ENCODE assay signal across 17 cellular contexts in genomic region chr1:12548279-12549105, GRCh38.
DNase-seq lines count a peak whose midpoint lies in the region; ATAC-seq and TF ChIP-seq lines count a peak whose summit lies in the region.
"Had no signal": no experiment of that assay in that cellular context is flagged by ENCODE, and none has a peak within 500 bp of the region (broad histone marks: within the 10 kb centered on the region; RNA-seq: fewer than 3 reads in every experiment).

No MANE protein-coding gene starts in this region.

- H3K36me3 ChIP-seq in ascending aorta = no peaks in the 10 kb centered on the region
- no peaks in the 10 kb centered on the region for H3K36me3 ChIP-seq in suprapubic skin

- no peak for TF ChIP-seq EP300 in suprapubic skin (IDR thresholded peaks at IDR 0.05)

- H3K27me3 ChIP-seq in ascending aorta = no peaks in the 10 kb centered on the region
- no peaks in the 10 kb centered on the region for H3K27me3 ChIP-seq in suprapubic skin

- no peaks in the 10 kb centered on the region for H3K9me3 ChIP-seq in ascending aorta
- no peaks in the 10 kb centered on the region for H3K9me3 ChIP-seq in suprapubic skin

- peaks cover 0 to 4% (median 0%) of the 10 kb centered on the region in 4 donors for H3K4me1 Mint-ChIP-seq in naive thymus-derived CD8-positive, alpha-beta T cell

- no peak for ATAC-seq in GM21515 (IDR thresholded peaks at IDR 0.05; ENCODE audit: unreplicated experiment)
- no peak for ATAC-seq in naive thymus-derived CD8-positive, alpha-beta T cell
- ATAC-seq: activated CD8-positive, alpha-beta memory T cell treated with anti-CD3 and anti-CD28 coated beads, Interleukin-2, amount 10 ng/mL, durations not matched to agents 7 days and 5 days had no signal

- WGBS in suprapubic skin = 89% methylated on average over 7 of the region's 19 CpGs

- H3K36me3 Mint-ChIP-seq in naive thymus-derived CD8-positive, alpha-beta T cell = no peaks in the 10 kb centered on the region
- H3K36me3 Mint-ChIP-seq: activated CD8-positive, alpha-beta memory T cell treated with anti-CD3 and anti-CD28 coated beads, Interleukin-2, amount 10 ng/mL, durations not matched to agents 7 days and 5 days; activated naive CD8-positive, alpha-beta T cell had no signal

- H3K9me3 Mint-ChIP-seq in naive thymus-derived CD8-positive, alpha-beta T cell = no peaks in the 10 kb centered on the region
- H3K9me3 Mint-ChIP-seq: neural crest cell had no signal

- TF ChIP-seq POLR2A in suprapubic skin (IDR thresholded peaks at IDR 0.05) = no peak

- POLR2A ChIA-PET in HEK293T (lab: Yijun Ruan, JAX) = no interaction called here
- POLR2A ChIA-PET in naive thymus-derived CD8-positive, alpha-beta T cell (lab: Charles Lee) = no interaction called here

- DNase-seq in HEK293T (ENCODE audit: extremely low spot score) (peak; percentile 5), ascending aorta (ENCODE audit: low spot score in 2 of 2) (no peak), mesenteric fat pad (ENCODE audit: low spot score) (peak; percentile 88), suprapubic skin (ENCODE audit: low spot score in 2 of 2) (no peak), GOT3 (lab: John Stamatoyannopoulos, UW) (no peak)
- DNase-seq in naive thymus-derived CD8-positive, alpha-beta T cell = no peak
- DNase-seq: activated CD8-positive, alpha-beta memory T cell treated with anti-CD3 and anti-CD28 coated beads, Interleukin-2, amount 10 ng/mL, durations not matched to agents 7 days and 5 days; C1 segment of cervical spinal cord; cerebellar nuclear complex; DMS79 treated with DMSO at 0.1 percent for 48 hours; Karpas-422; NCI-H510A; OCI-M1; stimulated activated CD4-positive, alpha-beta T cell treated with anti-CD3 and anti-CD28 coated beads, Interleukin-12 subunit alpha, Interleukin-12 subunit beta, amount 100 ng/mL, for 4 hours had no signal

- peaks cover 0 to 2% (median 0%) of the 10 kb centered on the region in 5 donors for H3K27me3 Mint-ChIP-seq in naive thymus-derived CD8-positive, alpha-beta T cell
- H3K27me3 Mint-ChIP-seq: activated naive CD8-positive, alpha-beta T cell had no signal

- peak overlapping the region in 1 of 10 donors; percentile 64 for H3K27ac Mint-ChIP-seq in naive thymus-derived CD8-positive, alpha-beta T cell
- H3K27ac Mint-ChIP-seq: activated CD8-positive, alpha-beta memory T cell treated with anti-CD3 and anti-CD28 coated beads, Interleukin-2, amount 10 ng/mL, durations not matched to agents 7 days and 5 days; activated naive CD8-positive, alpha-beta T cell had no signal

- intact Hi-C loops in ascending aorta (cut with DNase I) = no loop called here

- CTCF ChIA-PET in HEK293T (lab: Yijun Ruan, JAX) = no interaction called here

- TF ChIP-seq CTCF in ascending aorta (IDR thresholded peaks at IDR 0.05) = no peak
- no peak for TF ChIP-seq CTCF in suprapubic skin (IDR thresholded peaks at IDR 0.05)

- no peak overlapping the region for H3K4me3 Mint-ChIP-seq in naive thymus-derived CD8-positive, alpha-beta T cell
- H3K4me3 Mint-ChIP-seq: activated CD8-positive, alpha-beta memory T cell treated with anti-CD3 and anti-CD28 coated beads, Interleukin-2, amount 10 ng/mL, durations not matched to agents 7 days and 5 days; activated naive CD8-positive, alpha-beta T cell; neural crest cell had no signal

- H3K4me1 ChIP-seq in ascending aorta (peaks cover 11 to 39% of the 10 kb centered on the region in 2 donors), suprapubic skin (peaks cover 42% of the 10 kb centered on the region)

- H3K4me3 ChIP-seq in ascending aorta (no peak overlapping the region), suprapubic skin (no peak overlapping the region)

- peak overlapping the region; percentile 76 to 80 for H3K27ac ChIP-seq in ascending aorta
- H3K27ac ChIP-seq in suprapubic skin = peak overlapping the region; percentile 73

TF ChIP-seq in HEK293T, 16 proteins besides CTCF, POLR2A, EP300 and RAD21:
- no peak for TF ChIP-seq LEF1 (IDR thresholded peaks at IDR 0.05; ENCODE audit: borderline replicate concordance)
- TF ChIP-seq ELF4 (IDR thresholded peaks at IDR 0.05) = no peak
- no peak for TF ChIP-seq BHLHE40 (IDR thresholded peaks at IDR 0.05; ENCODE audit: borderline replicate concordance)
- TF ChIP-seq PKNOX1 (IDR thresholded peaks at IDR 0.05) = no peak
- no peak for TF ChIP-seq FOXA1 (IDR thresholded peaks at IDR 0.05)
- no peak for TF ChIP-seq HDGF (IDR thresholded peaks at IDR 0.05; ENCODE audit: borderline replicate concordance)
- no peak for TF ChIP-seq ZNF384 (IDR thresholded peaks at IDR 0.05)
- TF ChIP-seq SP1 (IDR thresholded peaks at IDR 0.05) = no peak
- no peak for TF ChIP-seq TARDBP (IDR thresholded peaks at IDR 0.05)

Comparison
In these comparisons a context has a peak if more than half of its experiments do, and no peak if none do; other contexts are left out.
1. DNase-seq: peak in HEK293T (single experiment) and mesenteric fat pad (single experiment); none in ascending aorta (0 of 2), suprapubic skin (0 of 2), GOT3 (single experiment) and naive thymus-derived CD8-positive, alpha-beta T cell (0 of 10).